In the genomic region with DNA sequence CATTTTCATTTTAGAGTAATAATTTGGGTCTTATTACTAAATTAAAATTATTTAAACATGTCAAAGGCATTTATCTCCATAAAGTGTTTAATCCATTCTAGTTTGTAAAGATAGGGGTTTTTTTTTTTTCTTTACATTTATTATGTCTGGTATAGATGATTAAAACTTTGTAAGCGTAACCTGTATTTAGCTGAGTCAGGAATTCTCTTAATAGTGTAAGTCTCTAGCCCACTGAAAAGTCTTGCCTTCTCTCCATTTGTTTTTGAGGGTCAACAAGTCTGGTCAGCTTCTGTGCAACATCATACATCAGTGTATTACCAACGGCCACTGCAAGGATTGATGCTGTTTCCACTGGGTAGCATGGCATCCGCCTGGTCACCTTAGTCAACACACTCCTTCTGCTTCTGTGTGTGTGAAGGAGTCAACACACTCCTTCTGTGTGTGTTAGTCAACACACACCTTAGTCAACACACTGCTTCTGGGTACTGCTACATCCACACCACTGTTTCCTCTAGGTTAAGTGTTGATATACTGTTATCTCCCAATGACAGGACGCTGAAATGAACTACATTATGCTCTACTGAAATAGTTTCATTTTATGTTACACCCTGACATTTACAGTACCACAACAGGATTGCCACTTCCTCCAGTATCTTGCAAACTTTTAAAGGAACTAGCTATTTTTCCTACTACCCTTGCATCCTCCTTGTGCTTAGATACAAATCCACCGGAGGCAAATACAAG, we compare ENCODE assay signal across 2 cellular contexts.
TF ChIP-seq lines count a peak whose summit lies in the region.

No MANE protein-coding gene starts in this region.

TF ChIP-seq in GM12891, 5 proteins besides CTCF, POLR2A, EP300 and RAD21:
- no peak for TF ChIP-seq SPI1 (IDR thresholded peaks at IDR 0.05; ENCODE audit: low read depth, low read length)
- TF ChIP-seq PAX5 (IDR thresholded peaks at IDR 0.05; ENCODE audit: insufficient read depth, low read length, severe bottlenecking) = no peak
- TF ChIP-seq POU2F2 (IDR thresholded peaks at IDR 0.05; ENCODE audit: low read depth, low read length) = no peak
- no peak for TF ChIP-seq POLR2AphosphoS5 (IDR thresholded peaks at IDR 0.05; ENCODE audit: low read depth, low read length)
- no peak for TF ChIP-seq TAF1 (IDR thresholded peaks at IDR 0.05; ENCODE audit: low read depth, low read length)

TF ChIP-seq in H1, 55 proteins besides CTCF, POLR2A, EP300 and RAD21:
- TF ChIP-seq MAFK (IDR thresholded peaks at IDR 0.05; ENCODE audit: low read depth, low read length) = peak; percentile 52
- TF ChIP-seq HDAC6 (IDR thresholded peaks at IDR 0.05; ENCODE audit: low read depth, low read length) = no peak
- no peak for TF ChIP-seq SRF (IDR thresholded peaks at IDR 0.05; ENCODE audit: low read depth, low read length)
- TF ChIP-seq, protein P1, sequence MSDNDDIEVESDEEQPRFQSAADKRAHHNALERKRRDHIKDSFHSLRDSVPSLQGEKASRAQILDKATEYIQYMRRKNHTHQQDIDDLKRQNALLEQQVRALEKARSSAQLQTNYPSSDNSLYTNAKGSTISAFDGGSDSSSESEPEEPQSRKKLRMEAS (IDR thresholded peaks at IDR 0.05) = no peak
